7 cellular contexts compared by ENCODE assay signal in the genomic region with DNA sequence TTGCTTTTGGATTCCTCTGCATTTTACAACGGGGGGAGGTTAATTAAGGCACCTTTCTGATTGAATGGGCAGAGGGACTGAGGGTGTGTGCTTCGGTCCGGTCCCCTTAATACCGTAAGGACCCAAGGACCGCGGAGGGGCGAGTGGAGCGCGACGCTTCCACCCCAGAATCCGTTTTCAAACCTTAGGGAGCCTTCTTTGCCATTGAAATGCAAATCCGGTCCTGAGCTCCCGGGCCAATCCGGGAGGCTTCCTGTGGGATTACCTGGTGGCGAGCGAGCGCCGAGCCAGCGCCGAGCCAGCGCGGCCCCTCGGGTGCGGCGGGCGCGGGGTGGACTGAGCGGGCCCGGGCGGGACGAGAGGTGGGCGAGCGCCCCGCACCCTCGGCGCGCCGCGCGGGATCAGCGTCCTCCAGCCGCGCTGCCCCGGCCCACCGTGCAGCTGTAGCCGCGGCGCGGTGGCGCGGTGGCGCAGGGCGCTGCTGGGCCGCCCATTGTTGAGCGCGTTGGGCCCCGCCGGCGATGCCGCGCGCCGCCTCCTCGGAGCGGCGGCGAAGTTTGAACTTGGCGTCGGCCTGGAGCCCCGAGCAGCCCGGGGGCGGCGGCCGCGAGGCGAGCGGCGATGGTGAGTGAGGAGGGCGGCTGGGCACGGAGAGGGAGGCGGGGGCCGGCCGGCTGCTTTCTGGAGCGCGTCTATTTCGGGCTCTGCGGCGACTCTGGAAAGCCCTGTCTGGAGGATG.
DNase-seq lines count a peak whose midpoint lies in the region; ATAC-seq, FAIRE-seq and TF ChIP-seq lines count a peak whose summit lies in the region.

No MANE protein-coding gene starts in this region.

- peak overlapping the region; percentile 50 to 57 for H3K4me3 ChIP-seq in cardiac fibroblast (replicated peaks in 1 of 2; ENCODE audit: low read depth in 2 of 2, low read length in 2 of 2)
- H3K4me3 ChIP-seq in Karpas-422 (ENCODE audit: low read length): no peak overlapping the region

- H3K79me2 ChIP-seq in Karpas-422 (ENCODE audit: low read length): no peaks in the 10 kb centered on the region

- no peaks in the 10 kb centered on the region for H4K20me1 ChIP-seq in Karpas-422 (ENCODE audit: insufficient read depth, low read depth, low read length)

- ATAC-seq in HG02678 (IDR thresholded peaks at IDR 0.05; ENCODE audit: unreplicated experiment): peak; percentile 57

- H3K4me2 ChIP-seq in Karpas-422 (ENCODE audit: low read depth, low read length, poor library complexity, severe bottlenecking): no peak overlapping the region

- no peaks in the 10 kb centered on the region for H3K4me1 ChIP-seq in Karpas-422 (ENCODE audit: low read length)

- no peaks in the 10 kb centered on the region for H3K27me3 ChIP-seq in layer of hippocampus (ENCODE audit: control insufficient read depth, insufficient read depth, low read length)
- H3K27me3 ChIP-seq in Karpas-422 (ENCODE audit: low read length): no peaks in the 10 kb centered on the region

- DNase-seq in GM12891 (ENCODE audit: insufficient read length, low spot score) (peak; percentile 22), cardiac fibroblast (ENCODE audit: low read depth in 2 of 2) (peak; percentile 15 to 42), Karpas-422 (no peak)
- DNase-seq in stimulated activated CD4-positive, alpha-beta T cell treated with anti-CD3 and anti-CD28 coated beads, TNF-alpha, amount 100 ng/mL, for 24 hours (ENCODE audit: low read depth in 3 of 3): peak in 2 of 3 experiments; percentile 1 to 21

- no peaks in the 10 kb centered on the region for H3K9me3 ChIP-seq in Karpas-422 (ENCODE audit: low read length)

- H3K36me3 ChIP-seq in Karpas-422 (ENCODE audit: insufficient read depth, low read length): no peaks in the 10 kb centered on the region

- TF ChIP-seq CTCF in cardiac fibroblast (IDR thresholded peaks at IDR 0.05; ENCODE audit: low read depth, low read length): no peak

- FAIRE-seq in GM12891 (lab: Jason Lieb, UNC): no peak

- no peaks in the 10 kb centered on the region for H3K9me2 ChIP-seq in Karpas-422 (replicated peaks; ENCODE audit: insufficient read depth, low read length)

- no peak overlapping the region for H3K9ac ChIP-seq in Karpas-422 (ENCODE audit: low read length)

- no peak overlapping the region for H2AFZ ChIP-seq in Karpas-422 (ENCODE audit: low read length)

- no peak for TF ChIP-seq POLR2A in GM12891 (IDR thresholded peaks at IDR 0.05; ENCODE audit: low read depth, low read length)

- H3K27ac ChIP-seq in layer of hippocampus (ENCODE audit: low read depth, low read length) (peak overlapping the region; percentile 10), Karpas-422 (ENCODE audit: low read length) (no peak overlapping the region)

TF ChIP-seq in GM12891, 5 proteins besides CTCF, POLR2A, EP300 and RAD21:
- no peak for TF ChIP-seq POU2F2 (IDR thresholded peaks at IDR 0.05; ENCODE audit: low read depth, low read length)
- no peak for TF ChIP-seq POLR2AphosphoS5 (IDR thresholded peaks at IDR 0.05; ENCODE audit: low read depth, low read length)
- TF ChIP-seq SPI1 (IDR thresholded peaks at IDR 0.05; ENCODE audit: low read depth, low read length): no peak
- no peak for TF ChIP-seq TAF1 (IDR thresholded peaks at IDR 0.05; ENCODE audit: low read depth, low read length)
- no peak for TF ChIP-seq PAX5 (IDR thresholded peaks at IDR 0.05; ENCODE audit: insufficient read depth, low read length, severe bottlenecking)

TF ChIP-seq in PFSK-1, 5 proteins besides CTCF, POLR2A, EP300 and RAD21:
- TF ChIP-seq, protein P1, sequence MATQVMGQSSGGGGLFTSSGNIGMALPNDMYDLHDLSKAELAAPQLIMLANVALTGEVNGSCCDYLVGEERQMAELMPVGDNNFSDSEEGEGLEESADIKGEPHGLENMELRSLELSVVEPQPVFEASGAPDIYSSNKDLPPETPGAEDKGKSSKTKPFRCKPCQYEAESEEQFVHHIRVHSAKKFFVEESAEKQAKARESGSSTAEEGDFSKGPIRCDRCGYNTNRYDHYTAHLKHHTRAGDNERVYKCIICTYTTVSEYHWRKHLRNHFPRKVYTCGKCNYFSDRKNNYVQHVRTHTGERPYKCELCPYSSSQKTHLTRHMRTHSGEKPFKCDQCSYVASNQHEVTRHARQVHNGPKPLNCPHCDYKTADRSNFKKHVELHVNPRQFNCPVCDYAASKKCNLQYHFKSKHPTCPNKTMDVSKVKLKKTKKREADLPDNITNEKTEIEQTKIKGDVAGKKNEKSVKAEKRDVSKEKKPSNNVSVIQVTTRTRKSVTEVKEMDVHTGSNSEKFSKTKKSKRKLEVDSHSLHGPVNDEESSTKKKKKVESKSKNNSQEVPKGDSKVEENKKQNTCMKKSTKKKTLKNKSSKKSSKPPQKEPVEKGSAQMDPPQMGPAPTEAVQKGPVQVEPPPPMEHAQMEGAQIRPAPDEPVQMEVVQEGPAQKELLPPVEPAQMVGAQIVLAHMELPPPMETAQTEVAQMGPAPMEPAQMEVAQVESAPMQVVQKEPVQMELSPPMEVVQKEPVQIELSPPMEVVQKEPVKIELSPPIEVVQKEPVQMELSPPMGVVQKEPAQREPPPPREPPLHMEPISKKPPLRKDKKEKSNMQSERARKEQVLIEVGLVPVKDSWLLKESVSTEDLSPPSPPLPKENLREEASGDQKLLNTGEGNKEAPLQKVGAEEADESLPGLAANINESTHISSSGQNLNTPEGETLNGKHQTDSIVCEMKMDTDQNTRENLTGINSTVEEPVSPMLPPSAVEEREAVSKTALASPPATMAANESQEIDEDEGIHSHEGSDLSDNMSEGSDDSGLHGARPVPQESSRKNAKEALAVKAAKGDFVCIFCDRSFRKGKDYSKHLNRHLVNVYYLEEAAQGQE (IDR thresholded peaks at IDR 0.05; ENCODE audit: insufficient read depth in 1 of 2, low read depth in 2 of 2, low read length in 2 of 2): no peak
- TF ChIP-seq FOXP2 (optimal IDR thresholded peaks at IDR 0.05; ENCODE audit: borderline replicate concordance, extremely low read depth, extremely low read length, insufficient read depth): peak; percentile 38
